ENCODE assay signal across 19 cellular contexts in genomic region chr19:42519108-42519507, GRCh38.
"Had no signal": no experiment of that assay in that cellular context is flagged by ENCODE, and none has a peak within 500 bp of the region (broad histone marks: within the 10 kb centered on the region; RNA-seq: fewer than 3 reads in every experiment).

No MANE protein-coding gene starts in this region.

- H3K27me3 Mint-ChIP-seq: memory B cell; naive B cell; natural killer cell treated with Interleukin-12 subunit alpha and Interleukin-12 subunit beta and Interleukin-15 and Interleukin-18, amount 100 ng/mL, for 72 hours; stimulated activated naive B cell treated with anti-CD40 and anti-IgM and Interleukin-4, amounts not matched to agents 10 μg/mL and 1 μg/mL and 100 μg/mL, for 72 hours; stimulated activated naive CD8-positive, alpha-beta T cell treated with anti-CD3 and anti-CD28 coated beads, Interleukin-15, Interleukin-2, amounts not matched to agents 100 ng/mL and 50 ng/mL, for 24 hours had no signal

- ATAC-seq: gastrocnemius medialis; left lobe of liver; natural killer cell treated with Interleukin-12 subunit alpha and Interleukin-12 subunit beta and Interleukin-15 and Interleukin-18, amount 100 ng/mL, for 72 hours; right cardiac atrium; stimulated activated naive B cell treated with anti-CD40 and anti-IgM and Interleukin-4, amounts not matched to agents 10 μg/mL and 1 μg/mL and 100 μg/mL, for 72 hours had no signal

- DNase-seq: dorsolateral prefrontal cortex; effector CD4-positive, alpha-beta T cell; foreskin fibroblast; gastrocnemius medialis; naive B cell; right cardiac atrium; spleen; stimulated activated CD4-positive, alpha-beta T cell treated with anti-CD3 and anti-CD28 coated beads, Interleukin-4, amount 100 ng/mL, for 4 hours; stimulated activated naive B cell treated with anti-CD40 and anti-IgM and Interleukin-4, amounts not matched to agents 10 μg/mL and 1 μg/mL and 100 μg/mL, for 72 hours had no signal

- H3K36me3 ChIP-seq: gastrocnemius medialis, thoracic aorta, tibial nerve, vagina had no signal

- H3K4me3 Mint-ChIP-seq: memory B cell; naive B cell; natural killer cell treated with Interleukin-12 subunit alpha and Interleukin-12 subunit beta and Interleukin-15 and Interleukin-18, amount 100 ng/mL, for 72 hours; stimulated activated naive B cell treated with anti-CD40 and anti-IgM and Interleukin-4, amounts not matched to agents 10 μg/mL and 1 μg/mL and 100 μg/mL, for 72 hours; stimulated activated naive CD8-positive, alpha-beta T cell treated with anti-CD3 and anti-CD28 coated beads, Interleukin-15, Interleukin-2, amounts not matched to agents 100 ng/mL and 50 ng/mL, for 24 hours had no signal

- H3K27ac Mint-ChIP-seq: memory B cell; natural killer cell treated with Interleukin-12 subunit alpha and Interleukin-12 subunit beta and Interleukin-15 and Interleukin-18, amount 100 ng/mL, for 72 hours; stimulated activated naive B cell treated with anti-CD40 and anti-IgM and Interleukin-4, amounts not matched to agents 10 μg/mL and 1 μg/mL and 100 μg/mL, for 72 hours; stimulated activated naive CD8-positive, alpha-beta T cell treated with anti-CD3 and anti-CD28 coated beads, Interleukin-15, Interleukin-2, amounts not matched to agents 100 ng/mL and 50 ng/mL, for 24 hours had no signal

- H3K9me3 ChIP-seq: prostate gland, thoracic aorta, tibial nerve, vagina had no signal

- H3K4me1 ChIP-seq: gastrocnemius medialis, prostate gland, tibial nerve, vagina had no signal

- H3K4me3 ChIP-seq: dorsolateral prefrontal cortex, gastrocnemius medialis, lung, prostate gland, skin epidermis, spleen, thoracic aorta, tibial nerve, vagina had no signal

- H3K36me3 Mint-ChIP-seq: natural killer cell treated with Interleukin-12 subunit alpha and Interleukin-12 subunit beta and Interleukin-15 and Interleukin-18, amount 100 ng/mL, for 72 hours had no signal

- H3K27me3 ChIP-seq: dorsolateral prefrontal cortex, gastrocnemius medialis, spleen, tibial nerve, vagina had no signal

- H3K27ac ChIP-seq: dorsolateral prefrontal cortex, gastrocnemius medialis, prostate gland, skin epidermis, spleen, thoracic aorta, tibial nerve, vagina had no signal

- H3K9me3 Mint-ChIP-seq: memory B cell; naive B cell; natural killer cell treated with Interleukin-12 subunit alpha and Interleukin-12 subunit beta and Interleukin-15 and Interleukin-18, amount 100 ng/mL, for 72 hours; stimulated activated naive CD8-positive, alpha-beta T cell treated with anti-CD3 and anti-CD28 coated beads, Interleukin-15, Interleukin-2, amounts not matched to agents 100 ng/mL and 50 ng/mL, for 24 hours had no signal
